In the genomic region with DNA sequence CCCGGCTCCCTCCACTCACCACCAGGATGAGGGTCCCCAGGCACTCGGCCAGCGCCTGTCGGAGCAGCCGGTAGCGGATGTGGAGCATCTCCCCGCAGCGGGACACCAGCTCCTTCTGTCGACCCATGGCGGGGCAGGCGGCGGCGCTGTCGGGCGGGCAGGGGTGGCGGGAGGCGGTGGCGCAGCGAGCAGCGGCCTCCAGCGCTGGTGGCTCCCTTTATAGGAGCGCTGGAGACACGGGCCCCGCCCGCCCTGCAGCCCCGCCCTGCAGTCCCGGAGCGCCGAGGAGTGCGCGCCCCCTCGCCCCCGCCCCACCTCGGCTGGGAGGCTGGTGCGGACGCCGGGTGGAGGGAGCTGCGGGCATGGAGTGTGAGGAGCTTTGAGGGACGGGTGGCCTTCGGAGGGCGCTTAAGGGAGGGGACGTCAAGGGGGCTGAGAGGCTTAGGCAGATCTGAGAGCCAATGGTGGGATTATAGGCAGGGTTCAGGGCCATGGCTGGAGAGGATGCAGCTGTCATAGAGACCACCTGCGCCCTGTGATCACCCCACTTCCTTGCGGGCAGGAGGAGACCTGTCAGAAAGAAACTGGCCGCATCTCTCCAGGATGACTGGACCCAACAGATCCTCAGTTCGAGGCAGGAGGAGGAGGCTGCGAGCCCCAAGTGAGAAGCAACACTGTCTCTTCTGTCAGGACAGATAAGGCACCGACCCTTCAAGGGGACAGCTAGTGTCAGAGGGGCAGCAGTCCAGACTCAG, we compare ENCODE assay signal across 8 cellular contexts. TPM values are rescaled to one million over a fixed set of nuclear protein-coding genes. Genes with fewer than 3 reads are reported as not detected.
DNase-seq lines count a peak whose midpoint lies in the region; ATAC-seq and TF ChIP-seq lines count a peak whose summit lies in the region.

Gene AQP3, minus strand, starts transcription at position 190 of the 755 bp plus-strand sequence. Its CDS starts 63 bp downstream, at position 127.

- DNase-seq in A673 (ENCODE audit: low spot score) (peak; percentile 75), NAMALWA (ENCODE audit: low spot score) (peak; percentile 59), cerebellum (ENCODE audit: low spot score) (peak; percentile 72), left lobe of liver (ENCODE audit: low spot score) (peak; percentile 83), MV-4-11 (lab: John Stamatoyannopoulos, UW) (no peak)
- peak; percentile 48 to 61 for DNase-seq in stimulated activated CD4-positive, alpha-beta T cell treated with anti-CD3 and anti-CD28 coated beads, Interleukin-2, amount 100 ng/mL, for 48 hours

- POLR2A ChIA-PET in A673 (lab: Charles Lee; ENCODE audit: low non-redundant PET) = no interaction called here

- BruUV-seq in A673 (replicated peaks; lab: Mats Ljungman, UMichigan) = no TSS peak

- no peak within 1 kb of the TSS for H3K27ac ChIP-seq in A673 (ENCODE audit: low read depth, low read length, poor library complexity, severe bottlenecking)

- intact Hi-C loops in A673 (cut with micrococcal nuclease; ENCODE audit: unreplicated experiment) = no loop called here

- H3K4me1 ChIP-seq in A673 (ENCODE audit: insufficient read depth, low read length, poor library complexity, severe bottlenecking) = peaks cover 5% of the 10 kb centered on the region

- TF ChIP-seq CTCF in A673 (conservative IDR thresholded peaks at IDR 0.05; ENCODE audit: low read depth, low read length) (peak; percentile 49), WI38 (IDR thresholded peaks at IDR 0.05; ENCODE audit: low read depth, low read length) (peak; percentile 30; the same call in 1 of the 2 replicates)

- no peaks in the 10 kb centered on the region for H3K27me3 ChIP-seq in A673 (replicated peaks; ENCODE audit: insufficient read depth, low read depth, low read length, poor library complexity)

- H3K9me3 ChIP-seq in A673 (ENCODE audit: low read depth, low read length, poor library complexity, severe bottlenecking) = no peaks in the 10 kb centered on the region

- peak; percentile 30 for ATAC-seq in GM19023 (IDR thresholded peaks at IDR 0.05; ENCODE audit: unreplicated experiment)
- peak; percentile 80 for ATAC-seq in left lobe of liver

- H3K4me3 ChIP-seq in A673 (ENCODE audit: low read depth, low read length, poor library complexity, severe bottlenecking) (peak within 1 kb of the TSS; percentile 39), WI38 (ENCODE audit: low read depth, low read length) (peak within 1 kb of the TSS; percentile 57)

- H3K36me3 ChIP-seq in A673 (ENCODE audit: insufficient read depth, low read length, poor library complexity, severe bottlenecking) = no peaks in the 10 kb centered on the region

- CTCF ChIA-PET in A673 (lab: Charles Lee) = interaction anchor here (0.7 to 2.2 kb wide), 3 partner anchors 19 to 73 kb away, joined by 5 to 6 read pairs (median 5); partner anchors contain the start of gene NOL6

RNA-seq across cellular contexts. Expression of gene AQP3, which starts in this region (rescaled TPM):
- total RNA-seq in A673 (2021) (0.37 and 0.43 TPM in 2 replicates), cerebellum (1.1 TPM), left lobe of liver (89.5 TPM)

Comparison
In these comparisons a context has a peak if more than half of its experiments do, and no peak if none do; other contexts are left out.
1. RNA of gene AQP3 (total RNA-seq): 89.5 TPM in left lobe of liver (single experiment); 1.1 TPM in cerebellum (single experiment) and 0.37 to 0.43 TPM in A673; every median in the first group is over 10 times any median in the second.
2. Peak in DNase-seq and H3K4me3 ChIP-seq in A673; RNA of the gene not detected or under 1 TPM.